In the genomic region with DNA sequence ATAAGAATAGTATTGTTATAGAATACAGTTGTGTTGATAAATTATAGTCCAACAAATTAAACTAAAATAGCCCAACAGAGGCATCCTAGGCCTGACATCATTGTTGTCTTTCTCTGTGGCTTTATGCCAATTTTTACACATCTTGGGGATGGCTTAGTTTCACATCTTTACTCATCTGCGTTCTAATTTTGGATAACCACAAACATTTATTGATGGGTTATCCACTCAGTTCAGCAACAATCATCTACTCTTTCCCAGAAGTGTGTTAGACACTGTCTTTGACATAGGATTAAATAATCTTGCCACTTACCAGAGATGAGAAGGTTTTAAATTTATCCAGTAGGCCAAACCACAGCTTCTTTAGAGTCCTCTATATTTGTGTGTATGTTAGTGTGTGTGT, we compare ENCODE assay signal across 9 cellular contexts.
DNase-seq lines count a peak whose midpoint lies in the region; ATAC-seq and TF ChIP-seq lines count a peak whose summit lies in the region.
"Had no signal": no experiment of that assay in that cellular context is flagged by ENCODE, and none has a peak within 500 bp of the region (broad histone marks: within the 10 kb centered on the region; RNA-seq: fewer than 3 reads in every experiment).

No MANE protein-coding gene starts in this region.

- WGBS in right lobe of liver (ENCODE audit: insufficient coverage, low coverage, low lambda C conversion rate, missing lambda C conversion rate), result 40% methylated on average over 1 of the region's 1 CpG

- POLR2A ChIA-PET in HCT116 (lab: Charles Lee), result interaction anchor here (1.2 to 1.8 kb wide), 4 partner anchors 10 to 121 kb away, joined by 3 to 6 read pairs (median 3); a partner anchor contains a TSS

- DNase-seq in HCT116 (ENCODE audit: low read depth, low spot score), result no peak
- DNase-seq in SJSA1 (ENCODE audit: low read depth in 1 of 2, low spot score in 2 of 2), result no peak
- no peak for DNase-seq in right lobe of liver
- DNase-seq in thoracic aorta (ENCODE audit: low spot score), result no peak
- DNase-seq in left lung, result no peak
- DNase-seq in activated CD4-positive, alpha-beta T cell treated with anti-CD3 and anti-CD28 coated beads for 48 hours, result no peak
- DNase-seq: NCI-H1694 treated with DMSO at 0.1 percent for 48 hours had no signal

- H3K4me3 ChIP-seq in HCT116 (replicated peaks in 1 of 2; ENCODE audit: low read depth in 1 of 2, low read length in 2 of 2), result no peak overlapping the region
- no peak overlapping the region for H3K4me3 ChIP-seq in SJSA1
- H3K4me3 ChIP-seq in right lobe of liver, result no peak overlapping the region
- no peak overlapping the region for H3K4me3 ChIP-seq in thoracic aorta
- H3K4me3 ChIP-seq in left lung, result no peak overlapping the region
- H3K4me3 ChIP-seq: testis had no signal

- ATAC-seq in HCT116, result no peak
- no peak for ATAC-seq in right lobe of liver
- ATAC-seq in thoracic aorta (ENCODE audit: insufficient number of reproducible peaks, low FRiP score, low read depth), result no peak
- no peak for ATAC-seq in HG02870 (IDR thresholded peaks at IDR 0.05; ENCODE audit: unreplicated experiment)
- no peak for ATAC-seq in left lung

- H3K27me3 ChIP-seq in HCT116 (ENCODE audit: insufficient read depth, low read length) (no peaks in the 10 kb centered on the region), SJSA1 (replicated peaks) (no peaks in the 10 kb centered on the region), right lobe of liver (no peaks in the 10 kb centered on the region), thoracic aorta (replicated peaks; ENCODE audit: insufficient read depth) (no peaks in the 10 kb centered on the region), left lung (no peaks in the 10 kb centered on the region)
- H3K27me3 ChIP-seq: testis had no signal

- H4K20me1 ChIP-seq in HCT116 (ENCODE audit: insufficient read depth), result no peaks in the 10 kb centered on the region

- TF ChIP-seq CTCF in HCT116 (IDR thresholded peaks at IDR 0.05 in 2 of 3, conservative IDR thresholded peaks at IDR 0.05 in 1 of 3; ENCODE audit: borderline replicate concordance in 1 of 3, insufficient read depth in 1 of 3, low read depth in 2 of 3, low read length in 2 of 3) (no peak), right lobe of liver (IDR thresholded peaks at IDR 0.05) (no peak), thoracic aorta (IDR thresholded peaks at IDR 0.05) (no peak), left lung (IDR thresholded peaks at IDR 0.05) (no peak)

- peak overlapping the region; percentile 54 for H3K9ac ChIP-seq in HCT116 (ENCODE audit: low read length)

- H3K36me3 ChIP-seq in HCT116 (ENCODE audit: control insufficient read depth in 1 of 2, insufficient read depth in 2 of 2, low read length in 2 of 2), result no peaks in the 10 kb centered on the region
- no peaks in the 10 kb centered on the region for H3K36me3 ChIP-seq in SJSA1
- H3K36me3 ChIP-seq in right lobe of liver, result no peaks in the 10 kb centered on the region
- H3K36me3 ChIP-seq in thoracic aorta, result no peaks in the 10 kb centered on the region
- no peaks in the 10 kb centered on the region for H3K36me3 ChIP-seq in left lung

- no TSS peak for BruUV-seq in HCT116 (replicated peaks; lab: Mats Ljungman, UMichigan)

- no peak for TF ChIP-seq RAD21 in HCT116 (IDR thresholded peaks at IDR 0.05; ENCODE audit: low read depth)

- H3K9me2 ChIP-seq in HCT116 (ENCODE audit: insufficient read depth), result no peaks in the 10 kb centered on the region

- H3K4me1 ChIP-seq in HCT116 (ENCODE audit: control insufficient read depth in 1 of 2, insufficient read depth in 2 of 2, low read length in 2 of 2) (peaks cover 59 to 85% of the 10 kb centered on the region in 2 experiments), SJSA1 (replicated peaks) (peaks cover 56% of the 10 kb centered on the region), right lobe of liver (peaks cover 0 to 60% (median 21%) of the 10 kb centered on the region in 4 donors), thoracic aorta (ENCODE audit: control insufficient read depth in 1 of 2, low read depth in 2 of 2) (peaks cover 21 to 51% of the 10 kb centered on the region in 2 donors), left lung (peaks cover 0 to 3% of the 10 kb centered on the region in 2 donors)

- CTCF ChIA-PET in HCT116 (lab: Charles Lee), result interaction anchor here (2.2 kb wide), 1 partner anchor 122 kb away, joined by 5 read pairs; no protein-coding TSS in a partner anchor

- peak overlapping the region; percentile 68 for H3K4me2 ChIP-seq in HCT116 (ENCODE audit: low read length)

- RAD21 ChIA-PET in HCT116 (lab: Charles Lee; ENCODE audit: low non-redundant PET in 1 of 2, low total read pairs in 2 of 2, uncharacterized antibody in 2 of 2, unreplicated experiment in 2 of 2), result no interaction called here

- H3K27ac ChIP-seq in HCT116 (ENCODE audit: low read depth, low read length), result peak overlapping the region; percentile 50; the same call in 1 of the 2 replicates
- H3K27ac ChIP-seq in SJSA1, result peak overlapping the region; percentile 58
- peak overlapping the region; percentile 35 to 95 (median 66) for H3K27ac ChIP-seq in right lobe of liver
- H3K27ac ChIP-seq in thoracic aorta, result peak overlapping the region; percentile 51 to 61
- peak overlapping the region in 1 of 2 donors; percentile 24 for H3K27ac ChIP-seq in left lung

- intact Hi-C loops in HCT116 (cut with micrococcal nuclease) (loop anchor here (5.0 kb wide), 1 partner anchor 124 kb away; no protein-coding TSS in a partner anchor), right lobe of liver (cut with DNase I) (no loop called here), left lung (cut with DNase I) (no loop called here)

- TF ChIP-seq POLR2A in HCT116 (IDR thresholded peaks at IDR 0.05; ENCODE audit: borderline replicate concordance, extremely low read depth, insufficient read depth, insufficient read length), result no peak
- no peak for TF ChIP-seq POLR2A in right lobe of liver (IDR thresholded peaks at IDR 0.05)

- no peak overlapping the region for H2AFZ ChIP-seq in HCT116 (ENCODE audit: low read depth, low read length, poor library complexity, severe bottlenecking)

- H3K9me3 ChIP-seq in HCT116 (ENCODE audit: control insufficient read depth in 1 of 2, insufficient read depth in 1 of 2, low read depth in 1 of 2, low read length in 2 of 2), result no peaks in the 10 kb centered on the region
- no peaks in the 10 kb centered on the region for H3K9me3 ChIP-seq in SJSA1 (replicated peaks)
- no peaks in the 10 kb centered on the region for H3K9me3 ChIP-seq in right lobe of liver
- no peaks in the 10 kb centered on the region for H3K9me3 ChIP-seq in thoracic aorta
- H3K9me3 ChIP-seq in left lung, result no peaks in the 10 kb centered on the region
- H3K9me3 ChIP-seq: testis had no signal

- H3K79me2 ChIP-seq in HCT116 (ENCODE audit: insufficient read depth, low read length), result no peaks in the 10 kb centered on the region

TF ChIP-seq in HCT116, 20 proteins besides CTCF, POLR2A, EP300 and RAD21:
- TF ChIP-seq SIN3A (IDR thresholded peaks at IDR 0.05; ENCODE audit: low read depth), result no peak
- TF ChIP-seq YY1 (IDR thresholded peaks at IDR 0.05; ENCODE audit: extremely low read depth, insufficient replicate concordance, low read depth, low read length), result no peak
- TF ChIP-seq SRF (IDR thresholded peaks at IDR 0.05; ENCODE audit: low read depth), result no peak
- no peak for TF ChIP-seq ZNF274 (IDR thresholded peaks at IDR 0.05; ENCODE audit: low read depth, low read length)
- no peak for TF ChIP-seq POLR2AphosphoS5 (IDR thresholded peaks at IDR 0.05; ENCODE audit: low read depth, low read length)
- TF ChIP-seq CEBPB (IDR thresholded peaks at IDR 0.05; ENCODE audit: low read depth), result no peak
- no peak for TF ChIP-seq ELF1 (IDR thresholded peaks at IDR 0.05; ENCODE audit: borderline replicate concordance, low read depth)
- no peak for TF ChIP-seq EGR1 (IDR thresholded peaks at IDR 0.05; ENCODE audit: low read depth)
- TF ChIP-seq, protein P1, sequence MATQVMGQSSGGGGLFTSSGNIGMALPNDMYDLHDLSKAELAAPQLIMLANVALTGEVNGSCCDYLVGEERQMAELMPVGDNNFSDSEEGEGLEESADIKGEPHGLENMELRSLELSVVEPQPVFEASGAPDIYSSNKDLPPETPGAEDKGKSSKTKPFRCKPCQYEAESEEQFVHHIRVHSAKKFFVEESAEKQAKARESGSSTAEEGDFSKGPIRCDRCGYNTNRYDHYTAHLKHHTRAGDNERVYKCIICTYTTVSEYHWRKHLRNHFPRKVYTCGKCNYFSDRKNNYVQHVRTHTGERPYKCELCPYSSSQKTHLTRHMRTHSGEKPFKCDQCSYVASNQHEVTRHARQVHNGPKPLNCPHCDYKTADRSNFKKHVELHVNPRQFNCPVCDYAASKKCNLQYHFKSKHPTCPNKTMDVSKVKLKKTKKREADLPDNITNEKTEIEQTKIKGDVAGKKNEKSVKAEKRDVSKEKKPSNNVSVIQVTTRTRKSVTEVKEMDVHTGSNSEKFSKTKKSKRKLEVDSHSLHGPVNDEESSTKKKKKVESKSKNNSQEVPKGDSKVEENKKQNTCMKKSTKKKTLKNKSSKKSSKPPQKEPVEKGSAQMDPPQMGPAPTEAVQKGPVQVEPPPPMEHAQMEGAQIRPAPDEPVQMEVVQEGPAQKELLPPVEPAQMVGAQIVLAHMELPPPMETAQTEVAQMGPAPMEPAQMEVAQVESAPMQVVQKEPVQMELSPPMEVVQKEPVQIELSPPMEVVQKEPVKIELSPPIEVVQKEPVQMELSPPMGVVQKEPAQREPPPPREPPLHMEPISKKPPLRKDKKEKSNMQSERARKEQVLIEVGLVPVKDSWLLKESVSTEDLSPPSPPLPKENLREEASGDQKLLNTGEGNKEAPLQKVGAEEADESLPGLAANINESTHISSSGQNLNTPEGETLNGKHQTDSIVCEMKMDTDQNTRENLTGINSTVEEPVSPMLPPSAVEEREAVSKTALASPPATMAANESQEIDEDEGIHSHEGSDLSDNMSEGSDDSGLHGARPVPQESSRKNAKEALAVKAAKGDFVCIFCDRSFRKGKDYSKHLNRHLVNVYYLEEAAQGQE (IDR thresholded peaks at IDR 0.05; ENCODE audit: low read depth), result no peak
- TF ChIP-seq, protein P2, sequence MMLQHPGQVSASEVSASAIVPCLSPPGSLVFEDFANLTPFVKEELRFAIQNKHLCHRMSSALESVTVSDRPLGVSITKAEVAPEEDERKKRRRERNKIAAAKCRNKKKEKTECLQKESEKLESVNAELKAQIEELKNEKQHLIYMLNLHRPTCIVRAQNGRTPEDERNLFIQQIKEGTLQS (IDR thresholded peaks at IDR 0.05), result no peak
- TF ChIP-seq TCF7L2 (IDR thresholded peaks at IDR 0.05; ENCODE audit: borderline replicate concordance, extremely low read depth, insufficient read depth, insufficient read length), result no peak
- TF ChIP-seq, protein P3, sequence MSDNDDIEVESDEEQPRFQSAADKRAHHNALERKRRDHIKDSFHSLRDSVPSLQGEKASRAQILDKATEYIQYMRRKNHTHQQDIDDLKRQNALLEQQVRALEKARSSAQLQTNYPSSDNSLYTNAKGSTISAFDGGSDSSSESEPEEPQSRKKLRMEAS (IDR thresholded peaks at IDR 0.05), result no peak
- no peak for TF ChIP-seq EZH2phosphoT487 (IDR thresholded peaks at IDR 0.05; ENCODE audit: borderline replicate concordance)
TF ChIP-seq in HCT116: peak in this region for 0.
